In genomic region chr6:138981416-138981815, GRCh38 we compare ENCODE assay signal across 23 cellular contexts.
"Had no signal": no experiment of that assay in that cellular context is flagged by ENCODE, and none has a peak within 500 bp of the region (broad histone marks: within the 10 kb centered on the region; RNA-seq: fewer than 3 reads in every experiment).

No MANE protein-coding gene starts in this region.

- H3K9me3 ChIP-seq: gastrocnemius medialis, heart left ventricle, left ventricle myocardium inferior, psoas muscle, upper lobe of right lung had no signal

- H3K4me3 Mint-ChIP-seq: activated CD4-positive, alpha-beta T cell treated with anti-CD3 and anti-CD28 coated beads, Interleukin-2, amount 10 ng/mL, durations not matched to agents 7 days and 5 days; activated naive CD8-positive, alpha-beta T cell treated with anti-CD3 and anti-CD28 coated beads for 36 hours; activated T-cell treated with anti-CD3 and anti-CD28 coated beads, Interleukin-2, amount 50 U/mL, for 72 hours; central memory CD8-positive, alpha-beta T cell; naive B cell; neural crest cell; stimulated activated naive CD8-positive, alpha-beta T cell treated with anti-CD3 and anti-CD28 coated beads, Interleukin-15, amount 100 ng/mL, for 72 hours had no signal

- DNase-seq: activated CD4-positive, alpha-beta T cell treated with anti-CD3 and anti-CD28 coated beads, Interleukin-2, amount 10 ng/mL, durations not matched to agents 7 days and 5 days; activated CD8-positive, alpha-beta memory T cell treated with anti-CD3 and anti-CD28 coated beads for 24 hours; activated effector memory CD4-positive, alpha-beta T cell treated with anti-CD3 and anti-CD28 coated beads, Interleukin-2, amount 50 U/mL, for 16 hours; activated naive CD8-positive, alpha-beta T cell treated with anti-CD3 and anti-CD28 coated beads for 36 hours; activated T-cell treated with anti-CD3 and anti-CD28 coated beads, Interleukin-2, amount 50 U/mL, for 72 hours; anterior cingulate cortex; gastrocnemius medialis; heart left ventricle; kidney glomerular epithelial cell; left ventricle myocardium inferior; mammary epithelial cell; naive B cell; psoas muscle; right cardiac atrium; small intestine; stimulated activated CD4-positive, alpha-beta T cell treated with anti-CD3 and anti-CD28 coated beads, Interleukin-4, amount 100 ng/mL, for 1 hour; stimulated activated naive CD8-positive, alpha-beta T cell treated with anti-CD3 and anti-CD28 coated beads, Interleukin-15, amount 100 ng/mL, for 72 hours; T-helper 2 cell; upper lobe of right lung had no signal

- H3K27ac Mint-ChIP-seq: activated CD4-positive, alpha-beta T cell treated with anti-CD3 and anti-CD28 coated beads, Interleukin-2, amount 10 ng/mL, durations not matched to agents 7 days and 5 days; activated naive CD8-positive, alpha-beta T cell treated with anti-CD3 and anti-CD28 coated beads for 36 hours; activated T-cell treated with anti-CD3 and anti-CD28 coated beads, Interleukin-2, amount 50 U/mL, for 72 hours; stimulated activated naive CD8-positive, alpha-beta T cell treated with anti-CD3 and anti-CD28 coated beads, Interleukin-15, amount 100 ng/mL, for 72 hours had no signal

- ATAC-seq: activated CD4-positive, CD25-positive, alpha-beta regulatory T cell treated with anti-CD3 and anti-CD28 coated beads, Interleukin-2, amount 50 U/mL, for 24 hours; activated T-cell treated with anti-CD3 and anti-CD28 coated beads, Interleukin-2, amount 50 U/mL, for 72 hours; gastrocnemius medialis; heart left ventricle; psoas muscle; stimulated activated naive CD8-positive, alpha-beta T cell treated with anti-CD3 and anti-CD28 coated beads, Interleukin-15, amount 100 ng/mL, for 72 hours; upper lobe of right lung had no signal

- H3K27me3 Mint-ChIP-seq: activated CD4-positive, alpha-beta T cell treated with anti-CD3 and anti-CD28 coated beads, Interleukin-2, amount 10 ng/mL, durations not matched to agents 7 days and 5 days; activated naive CD8-positive, alpha-beta T cell treated with anti-CD3 and anti-CD28 coated beads for 36 hours; central memory CD8-positive, alpha-beta T cell; naive B cell; stimulated activated naive CD8-positive, alpha-beta T cell treated with anti-CD3 and anti-CD28 coated beads, Interleukin-15, amount 100 ng/mL, for 72 hours had no signal

- H3K4me3 ChIP-seq: coronary artery, gastrocnemius medialis, heart left ventricle, left ventricle myocardium inferior, psoas muscle, upper lobe of right lung had no signal

- H3K27me3 ChIP-seq: gastrocnemius medialis, heart left ventricle, upper lobe of right lung had no signal

- H3K9me3 Mint-ChIP-seq: activated CD4-positive, alpha-beta T cell treated with anti-CD3 and anti-CD28 coated beads, Interleukin-2, amount 10 ng/mL, durations not matched to agents 7 days and 5 days; activated naive CD8-positive, alpha-beta T cell treated with anti-CD3 and anti-CD28 coated beads for 36 hours; activated T-cell treated with anti-CD3 and anti-CD28 coated beads, Interleukin-2, amount 50 U/mL, for 72 hours; central memory CD8-positive, alpha-beta T cell; naive B cell; neural crest cell; stimulated activated naive CD8-positive, alpha-beta T cell treated with anti-CD3 and anti-CD28 coated beads, Interleukin-15, amount 100 ng/mL, for 72 hours had no signal

- H3K36me3 ChIP-seq: gastrocnemius medialis, heart left ventricle, left ventricle myocardium inferior, upper lobe of right lung had no signal

- H3K36me3 Mint-ChIP-seq: naive B cell had no signal

- H3K27ac ChIP-seq: coronary artery, gastrocnemius medialis, heart left ventricle, left ventricle myocardium inferior, psoas muscle, upper lobe of right lung had no signal
